In the genomic region with DNA sequence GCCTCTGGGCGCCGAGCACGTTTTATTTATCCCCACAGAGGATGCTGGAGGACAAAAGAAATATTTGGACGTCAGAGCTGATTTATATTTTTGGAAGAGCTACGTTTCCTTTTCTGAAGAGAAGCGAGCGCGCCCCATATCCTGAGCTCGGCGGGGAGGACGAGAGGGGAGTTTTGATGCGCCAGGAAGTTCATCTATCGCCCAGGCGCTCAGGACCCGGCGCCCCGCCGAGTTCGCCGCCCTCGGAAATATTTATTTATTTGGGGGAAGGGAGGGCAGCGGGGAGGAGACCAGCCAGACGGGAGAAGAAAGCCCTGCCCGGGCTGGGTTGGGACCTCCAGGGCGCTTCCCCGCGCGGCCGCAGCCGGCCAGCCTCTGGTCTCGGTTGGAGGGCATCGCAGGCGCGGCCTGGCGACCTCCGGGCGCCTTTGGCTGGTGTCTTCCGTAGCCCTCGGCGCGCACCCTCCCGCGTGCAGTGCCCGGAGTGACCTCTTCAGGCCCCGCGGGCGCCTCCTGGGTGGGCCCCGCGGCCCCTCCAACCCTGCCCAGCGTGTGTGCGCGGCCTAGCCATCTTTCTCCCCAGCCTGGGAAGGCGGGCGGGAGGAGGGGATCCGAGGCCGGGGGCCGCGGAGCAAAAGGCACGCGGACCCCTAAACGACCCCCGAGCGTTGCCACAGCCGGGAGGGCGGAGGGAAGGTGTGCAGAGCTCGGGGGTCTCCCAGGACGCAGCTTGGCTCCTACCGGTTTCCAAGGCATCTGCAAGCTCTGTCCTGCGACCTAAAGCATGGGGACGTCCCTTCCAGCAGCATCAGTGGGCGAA, we compare ENCODE assay signal across 1 cellular context.
TF ChIP-seq lines count a peak whose summit lies in the region.

No MANE protein-coding gene starts in this region.

TF ChIP-seq in GM23338, 12 proteins besides CTCF, POLR2A, EP300 and RAD21:
- no peak for TF ChIP-seq ZNF462 (CRISPR knock-in tag; IDR thresholded peaks at IDR 0.05)
- no peak for TF ChIP-seq POLR2AphosphoS5 (IDR thresholded peaks at IDR 0.05; ENCODE audit: low read depth)
- peak; percentile 34 for TF ChIP-seq EZH2 (IDR thresholded peaks at IDR 0.05; ENCODE audit: low read depth, unreplicated experiment)
- no peak for TF ChIP-seq STAT1 (IDR thresholded peaks at IDR 0.05; ENCODE audit: unreplicated experiment)
